Comparison of ENCODE assay signal across 1 cellular context in the genomic region with DNA sequence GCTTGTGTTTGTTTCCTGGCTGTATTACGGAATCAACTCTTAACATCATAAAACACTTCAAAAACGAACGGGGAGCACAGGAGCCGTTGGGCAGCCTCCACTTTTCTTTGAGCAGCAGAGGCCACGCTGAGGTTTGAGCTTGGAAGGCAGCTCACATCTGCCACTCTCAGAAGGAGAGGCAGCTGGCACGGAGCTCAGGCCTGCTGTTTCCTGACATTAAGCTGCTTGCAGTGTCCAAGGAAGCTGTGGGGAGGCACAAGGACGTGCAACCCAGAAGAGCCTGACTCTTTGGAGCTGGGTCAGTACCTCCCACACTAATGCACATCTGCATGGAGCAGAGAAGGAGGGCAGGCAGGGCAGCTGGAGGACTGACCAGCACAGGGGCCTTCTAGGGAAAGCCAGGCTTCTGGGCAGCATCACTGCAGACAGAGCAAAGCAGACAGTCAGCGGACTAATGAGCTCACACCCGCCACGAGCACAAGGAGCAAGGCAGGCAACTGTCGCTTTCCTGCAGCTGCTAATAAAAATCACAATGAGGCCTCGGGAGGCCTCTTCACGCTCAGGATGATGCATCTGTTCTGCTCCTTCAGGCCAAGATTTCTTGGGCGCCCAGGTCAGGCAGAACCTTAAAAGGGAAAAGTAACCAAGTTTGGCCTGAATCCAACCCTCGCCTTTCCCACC.
TF ChIP-seq lines count a peak whose summit lies in the region.

No MANE protein-coding gene starts in this region.

TF ChIP-seq in H1, 55 proteins besides CTCF, POLR2A, EP300 and RAD21:
- TF ChIP-seq, protein P1, sequence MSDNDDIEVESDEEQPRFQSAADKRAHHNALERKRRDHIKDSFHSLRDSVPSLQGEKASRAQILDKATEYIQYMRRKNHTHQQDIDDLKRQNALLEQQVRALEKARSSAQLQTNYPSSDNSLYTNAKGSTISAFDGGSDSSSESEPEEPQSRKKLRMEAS (IDR thresholded peaks at IDR 0.05): peak; percentile 44; the same call in 1 of the 2 replicates
- TF ChIP-seq TBP (IDR thresholded peaks at IDR 0.05; ENCODE audit: low read depth, low read length) (no peak), CHD2 (IDR thresholded peaks at IDR 0.05; ENCODE audit: low read length) (no peak)
